Comparison of ENCODE assay signal across 8 cellular contexts in genomic region chr9:86948153-86948929, GRCh38. TPM values are rescaled to one million over a fixed set of nuclear protein-coding genes. Genes with fewer than 3 reads are reported as not detected.
A peak's percentile ranks its signal among the peaks of the same experiment; 100 is the strongest.
DNase-seq lines count a peak whose midpoint lies in the region; ATAC-seq lines count a peak whose summit lies in the region.

No MANE protein-coding gene starts in this region.

- peak; percentile 42 for DNase-seq in DMS53 (lab: John Stamatoyannopoulos, UW)
- DNase-seq in DMS53 treated with DMSO at 0.1 percent for 48 hours (lab: John Stamatoyannopoulos, UW; ENCODE audit: unreplicated experiment), result no peak
- peak; percentile 13 to 64 for DNase-seq in NCI-H1930 (lab: John Stamatoyannopoulos, UW)
- peak; percentile 60 for DNase-seq in activated CD4-positive, alpha-beta T cell treated with anti-CD3 and anti-CD28 coated beads for 1 hour
- DNase-seq in left colon, result peak; percentile 60 to 81
- DNase-seq in stimulated activated CD4-positive, alpha-beta T cell treated with anti-CD3 and anti-CD28 coated beads, Interleukin-1b, Interleukin-23, amount 100 ng/mL, for 4 hours (ENCODE audit: low read depth in 2 of 2), result peak; percentile 49 to 65

- intact Hi-C loops in left colon (cut with DNase I, micrococcal nuclease), result no loop called here

- ATAC-seq in HG02852 (IDR thresholded peaks at IDR 0.05; ENCODE audit: unreplicated experiment) (peak; percentile 63), left colon (peak; percentile 83)

- peak overlapping the region; percentile 81 for H3K27ac ChIP-seq in cingulate gyrus (ENCODE audit: low read depth, low read length)

RNA-seq across cellular contexts. Expression of gene GAS1, which starts 1.0 kb away (rescaled TPM):
- 1 to 10 TPM; 1.8 to 7.5 TPM for total RNA-seq in left colon
